ENCODE assay signal across 8 cellular contexts in genomic region chr10:124917168-124917938, GRCh38. TPM values are rescaled to one million over a fixed set of nuclear protein-coding genes. Genes with fewer than 3 reads are reported as not detected.
DNase-seq lines count a peak whose midpoint lies in the region; ATAC-seq and TF ChIP-seq lines count a peak whose summit lies in the region.

No MANE protein-coding gene starts in this region.

- TF ChIP-seq CTCF in AG04450 (IDR thresholded peaks at IDR 0.05; ENCODE audit: low read depth, low read length) (no peak), progenitor cell of endocrine pancreas (IDR thresholded peaks at IDR 0.05; ENCODE audit: unreplicated experiment) (no peak)

- peak overlapping the region; percentile 91 for H3K4me3 Mint-ChIP-seq in activated naive CD8-positive, alpha-beta T cell treated with anti-CD3 and anti-CD28 coated beads, Interleukin-2, amount 50 U/mL, for 24 hours
- H3K4me3 Mint-ChIP-seq in progenitor cell of endocrine pancreas (ENCODE audit: low read depth): peak overlapping the region; percentile 91

- ATAC-seq in GM18511 (IDR thresholded peaks at IDR 0.05; ENCODE audit: unreplicated experiment) (peak; percentile 37), HG03097 (IDR thresholded peaks at IDR 0.05; ENCODE audit: low FRiP score, unreplicated experiment) (peak; percentile 27), left ventricle myocardium superior (peak; percentile 17)
- peak; percentile 22 for ATAC-seq in activated naive CD8-positive, alpha-beta T cell treated with anti-CD3 and anti-CD28 coated beads, Interleukin-2, amount 50 U/mL, for 24 hours

- no peaks in the 10 kb centered on the region for H3K27me3 ChIP-seq in AG04450 (ENCODE audit: control insufficient read depth, insufficient read depth, low read length)

- no peaks in the 10 kb centered on the region for H3K9me3 ChIP-seq in AG04450 (ENCODE audit: control insufficient read depth, insufficient read depth, low read length)

- peaks cover 3% of the 10 kb centered on the region for H3K36me3 Mint-ChIP-seq in activated naive CD8-positive, alpha-beta T cell treated with anti-CD3 and anti-CD28 coated beads, Interleukin-2, amount 50 U/mL, for 24 hours (ENCODE audit: low read depth)
- peaks cover 2% of the 10 kb centered on the region for H3K36me3 Mint-ChIP-seq in progenitor cell of endocrine pancreas (ENCODE audit: insufficient read depth)

- peak overlapping the region; percentile 92 for H3K27ac ChIP-seq in AG04450 (ENCODE audit: low read depth, low read length)

- peaks cover 30% of the 10 kb centered on the region for H3K4me1 Mint-ChIP-seq in activated naive CD8-positive, alpha-beta T cell treated with anti-CD3 and anti-CD28 coated beads, Interleukin-2, amount 50 U/mL, for 24 hours
- peaks cover 18% of the 10 kb centered on the region for H3K4me1 Mint-ChIP-seq in progenitor cell of endocrine pancreas (ENCODE audit: low read depth)

- peak overlapping the region; percentile 82 for H3K4me3 ChIP-seq in AG04450 (ENCODE audit: low read depth, low read length)

- POLR2A ChIA-PET in AG04450 (lab: Yijun Ruan, JAX): interaction anchor here (2.5 kb wide), 1 partner anchor 26 kb away, joined by 9 read pairs; no protein-coding TSS in a partner anchor

- CTCF ChIA-PET in AG04450 (lab: Charles Lee): interaction anchor here (0.6 kb wide), 1 partner anchor 29 kb away, joined by 4 read pairs; no protein-coding TSS in a partner anchor

- no peaks in the 10 kb centered on the region for H3K27me3 Mint-ChIP-seq in activated naive CD8-positive, alpha-beta T cell treated with anti-CD3 and anti-CD28 coated beads, Interleukin-2, amount 50 U/mL, for 24 hours
- peaks cover 4% of the 10 kb centered on the region for H3K27me3 Mint-ChIP-seq in progenitor cell of endocrine pancreas

- no peak for DNase-seq in AG04450 (ENCODE audit: low read depth, low spot score)
- DNase-seq in RKO (ENCODE audit: low spot score): peak; percentile 63
- peak; percentile 43 for DNase-seq in activated naive CD8-positive, alpha-beta T cell treated with anti-CD3 and anti-CD28 coated beads, Interleukin-2, amount 50 U/mL, for 24 hours
- DNase-seq in left ventricle myocardium superior: peak; percentile 38
- peak; percentile 23 for DNase-seq in progenitor cell of endocrine pancreas (ENCODE audit: low spot score, unreplicated experiment)
- no peak for DNase-seq in cerebellar cortex (ENCODE audit: low spot score)

- peak overlapping the region; percentile 95 for H3K27ac Mint-ChIP-seq in activated naive CD8-positive, alpha-beta T cell treated with anti-CD3 and anti-CD28 coated beads, Interleukin-2, amount 50 U/mL, for 24 hours
- H3K27ac Mint-ChIP-seq in progenitor cell of endocrine pancreas: peak overlapping the region; percentile 98

- intact Hi-C loops in left ventricle myocardium superior (cut with micrococcal nuclease): no loop called here

- H3K9me3 Mint-ChIP-seq in activated naive CD8-positive, alpha-beta T cell treated with anti-CD3 and anti-CD28 coated beads, Interleukin-2, amount 50 U/mL, for 24 hours: no peaks in the 10 kb centered on the region
- H3K9me3 Mint-ChIP-seq in progenitor cell of endocrine pancreas (ENCODE audit: low read depth): no peaks in the 10 kb centered on the region

RNA-seq across cellular contexts. Expression of gene ZRANB1, which starts 24.6 kb away (rescaled TPM):
- polyA plus RNA-seq in AG04450 (2011; rRNA removed): 29.9 and 36.9 TPM in 2 replicates
- 31.0 and 39.2 TPM in 2 replicates for polyA minus RNA-seq in AG04450 (2011; rRNA and poly(A)+ RNA removed)
- total RNA-seq in left ventricle myocardium superior (25.3 TPM), progenitor cell of endocrine pancreas (27.5 and 31.1 TPM in 2 replicates)

Comparison
In these comparisons a context has a peak if more than half of its experiments do, and no peak if none do; other contexts are left out.
1. DNase-seq: peak in RKO (single experiment), activated naive CD8-positive, alpha-beta T cell treated with anti-CD3 and anti-CD28 coated beads, Interleukin-2, amount 50 U/mL, for 24 hours (single experiment), left ventricle myocardium superior (single experiment) and progenitor cell of endocrine pancreas (single experiment); none in AG04450 (single experiment) and cerebellar cortex (single experiment).
2. Peak in every context shown above with its lines, with median percentiles within 50 percentile points of each other: ATAC-seq.